8 cellular contexts compared by ENCODE assay signal in genomic region chr6:6588064-6588923, GRCh38. TPM values are rescaled to one million over a fixed set of nuclear protein-coding genes. Genes with fewer than 3 reads are reported as not detected.
DNase-seq lines count a peak whose midpoint lies in the region; ATAC-seq lines count a peak whose summit lies in the region.

Gene LY86, plus strand, starts transcription at chr6:6588720. Its CDS starts 15 bp downstream, at chr6:6588735.

- no peaks in the 10 kb centered on the region for H3K9me3 Mint-ChIP-seq in CD4-positive, CD25-positive, alpha-beta regulatory T cell
- peaks cover 3% of the 10 kb centered on the region for H3K9me3 Mint-ChIP-seq in activated naive CD8-positive, alpha-beta T cell treated with anti-CD3 and anti-CD28 coated beads, Interleukin-2, amount 10 ng/mL, durations not matched to agents 7 days and 5 days
- H3K9me3 Mint-ChIP-seq in stimulated activated effector memory CD8-positive, alpha-beta T cell treated with anti-CD3 and anti-CD28 coated beads, Interleukin-12 subunit alpha, Interleukin-12 subunit beta, amount 100 ng/mL, for 72 hours = peaks cover 2% of the 10 kb centered on the region

- no peaks in the 10 kb centered on the region for H3K9me3 ChIP-seq in CD4-positive, CD25-positive, alpha-beta regulatory T cell (ENCODE audit: control insufficient read depth in 2 of 2, low read length in 2 of 2)

- H3K4me1 ChIP-seq in CD4-positive, CD25-positive, alpha-beta regulatory T cell (ENCODE audit: control insufficient read depth, insufficient read depth, low read length, poor library complexity, severe bottlenecking) = peaks cover 20% of the 10 kb centered on the region

- H3K27ac ChIP-seq in CD4-positive, CD25-positive, alpha-beta regulatory T cell (ENCODE audit: insufficient read depth, low read length, poor library complexity, severe bottlenecking) = no peak within 1 kb of the TSS

- H3K4me1 Mint-ChIP-seq in CD4-positive, CD25-positive, alpha-beta regulatory T cell = peaks cover 0 to 63% (median 19%) of the 10 kb centered on the region in 4 donors
- H3K4me1 Mint-ChIP-seq in activated naive CD8-positive, alpha-beta T cell treated with anti-CD3 and anti-CD28 coated beads, Interleukin-2, amount 10 ng/mL, durations not matched to agents 7 days and 5 days = peaks cover 77% of the 10 kb centered on the region
- H3K4me1 Mint-ChIP-seq in stimulated activated effector memory CD8-positive, alpha-beta T cell treated with anti-CD3 and anti-CD28 coated beads, Interleukin-12 subunit alpha, Interleukin-12 subunit beta, amount 100 ng/mL, for 72 hours = peaks cover 29% of the 10 kb centered on the region

- DNase-seq in CD4-positive, CD25-positive, alpha-beta regulatory T cell = peak in 1 of 3 donors; percentile 12
- peak; percentile 64 for DNase-seq in activated naive CD8-positive, alpha-beta T cell treated with anti-CD3 and anti-CD28 coated beads, Interleukin-2, amount 10 ng/mL, durations not matched to agents 7 days and 5 days
- no peak for DNase-seq in stimulated activated effector memory CD8-positive, alpha-beta T cell treated with anti-CD3 and anti-CD28 coated beads, Interleukin-12 subunit alpha, Interleukin-12 subunit beta, amount 100 ng/mL, for 72 hours (ENCODE audit: low spot score in 2 of 2)
- DNase-seq in hippocampal formation (lab: John Stamatoyannopoulos, UW) (no peak), nucleus accumbens (lab: John Stamatoyannopoulos, UW) (no peak), NCI-H82 (lab: John Stamatoyannopoulos, UW) (no peak)

- ATAC-seq in CD4-positive, CD25-positive, alpha-beta regulatory T cell (ENCODE audit: low read depth in 2 of 2) = peak; percentile 33 to 44
- ATAC-seq in GM19324 (IDR thresholded peaks at IDR 0.05; ENCODE audit: low FRiP score, unreplicated experiment) (peak; percentile 48), HG03196 (IDR thresholded peaks at IDR 0.05; ENCODE audit: unreplicated experiment) (peak; percentile 53)
- peak; percentile 62 for ATAC-seq in activated naive CD8-positive, alpha-beta T cell treated with anti-CD3 and anti-CD28 coated beads, Interleukin-2, amount 10 ng/mL, durations not matched to agents 7 days and 5 days (ENCODE audit: low read depth)
- ATAC-seq in stimulated activated effector memory CD8-positive, alpha-beta T cell treated with anti-CD3 and anti-CD28 coated beads, Interleukin-12 subunit alpha, Interleukin-12 subunit beta, amount 100 ng/mL, for 72 hours = no peak

- POLR2A ChIA-PET in activated naive CD8-positive, alpha-beta T cell treated with anti-CD3 and anti-CD28 coated beads, Interleukin-2, amount 10 ng/mL, durations not matched to agents 7 days and 5 days (lab: Charles Lee) = interaction anchor here (0.7 to 5.1 kb wide), 8 partner anchors 8 to 72 kb away, joined by 3 to 99 read pairs (median 11); no protein-coding TSS in a partner anchor

- H3K36me3 ChIP-seq in CD4-positive, CD25-positive, alpha-beta regulatory T cell (ENCODE audit: control insufficient read depth, insufficient read depth, low read length) = no peaks in the 10 kb centered on the region

- H3K4me3 ChIP-seq in CD4-positive, CD25-positive, alpha-beta regulatory T cell (ENCODE audit: low read depth, low read length) = no peak within 1 kb of the TSS

- H3K4me3 Mint-ChIP-seq in CD4-positive, CD25-positive, alpha-beta regulatory T cell = peak within 1 kb of the TSS in 3 of 4 donors; percentile 44 to 88 (median 80)
- H3K4me3 Mint-ChIP-seq in activated naive CD8-positive, alpha-beta T cell treated with anti-CD3 and anti-CD28 coated beads, Interleukin-2, amount 10 ng/mL, durations not matched to agents 7 days and 5 days = peak within 1 kb of the TSS; percentile 88
- H3K4me3 Mint-ChIP-seq in stimulated activated effector memory CD8-positive, alpha-beta T cell treated with anti-CD3 and anti-CD28 coated beads, Interleukin-12 subunit alpha, Interleukin-12 subunit beta, amount 100 ng/mL, for 72 hours = peak within 1 kb of the TSS; percentile 22

- no peaks in the 10 kb centered on the region for H3K36me3 Mint-ChIP-seq in CD4-positive, CD25-positive, alpha-beta regulatory T cell
- peaks cover 33% of the 10 kb centered on the region for H3K36me3 Mint-ChIP-seq in activated naive CD8-positive, alpha-beta T cell treated with anti-CD3 and anti-CD28 coated beads, Interleukin-2, amount 10 ng/mL, durations not matched to agents 7 days and 5 days
- no peaks in the 10 kb centered on the region for H3K36me3 Mint-ChIP-seq in stimulated activated effector memory CD8-positive, alpha-beta T cell treated with anti-CD3 and anti-CD28 coated beads, Interleukin-12 subunit alpha, Interleukin-12 subunit beta, amount 100 ng/mL, for 72 hours

- peak within 1 kb of the TSS; percentile 91 to 93 (median 91) for H3K27ac Mint-ChIP-seq in CD4-positive, CD25-positive, alpha-beta regulatory T cell
- H3K27ac Mint-ChIP-seq in activated naive CD8-positive, alpha-beta T cell treated with anti-CD3 and anti-CD28 coated beads, Interleukin-2, amount 10 ng/mL, durations not matched to agents 7 days and 5 days = peak within 1 kb of the TSS; percentile 99
- H3K27ac Mint-ChIP-seq in stimulated activated effector memory CD8-positive, alpha-beta T cell treated with anti-CD3 and anti-CD28 coated beads, Interleukin-12 subunit alpha, Interleukin-12 subunit beta, amount 100 ng/mL, for 72 hours = no peak within 1 kb of the TSS

- no peaks in the 10 kb centered on the region for H3K27me3 ChIP-seq in CD4-positive, CD25-positive, alpha-beta regulatory T cell (ENCODE audit: control insufficient read depth, insufficient read depth, low read length)

- peaks cover 5% of the 10 kb centered on the region for H3K27me3 Mint-ChIP-seq in CD4-positive, CD25-positive, alpha-beta regulatory T cell
- no peaks in the 10 kb centered on the region for H3K27me3 Mint-ChIP-seq in activated naive CD8-positive, alpha-beta T cell treated with anti-CD3 and anti-CD28 coated beads, Interleukin-2, amount 10 ng/mL, durations not matched to agents 7 days and 5 days

RNA-seq across cellular contexts. Expression of gene LY86, which starts in this region (rescaled TPM):
- not detected for total RNA-seq in CD4-positive, CD25-positive, alpha-beta regulatory T cell
- polyA plus RNA-seq in CD4-positive, CD25-positive, alpha-beta regulatory T cell = 1 to 10 TPM in 3 of 4 donors, under 1 TPM in 1; 0.31 to 3.1 (median 1.4) TPM
- 1 to 10 TPM; 5.5 to 5.7 TPM for total RNA-seq in activated naive CD8-positive, alpha-beta T cell treated with anti-CD3 and anti-CD28 coated beads, Interleukin-2, amount 10 ng/mL, durations not matched to agents 7 days and 5 days

Comparison
In these comparisons a context has a peak if more than half of its experiments do, and no peak if none do; other contexts are left out.
1. H3K4me3 Mint-ChIP-seq: peak in every context shown above with its lines; median percentile 88 in activated naive CD8-positive, alpha-beta T cell treated with anti-CD3 and anti-CD28 coated beads, Interleukin-2, amount 10 ng/mL, durations not matched to agents 7 days and 5 days; 80 in CD4-positive, CD25-positive, alpha-beta regulatory T cell; 22 in stimulated activated effector memory CD8-positive, alpha-beta T cell treated with anti-CD3 and anti-CD28 coated beads, Interleukin-12 subunit alpha, Interleukin-12 subunit beta, amount 100 ng/mL, for 72 hours.